In genomic region chr17:1789936-1790335, GRCh38 we compare ENCODE assay signal across 26 cellular contexts. TPM values are rescaled to one million over a fixed set of nuclear protein-coding genes. Genes with fewer than 3 reads are reported as not detected.
DNase-seq lines count a peak whose midpoint lies in the region; ATAC-seq, FAIRE-seq and TF ChIP-seq lines count a peak whose summit lies in the region.
"Had no signal": no experiment of that assay in that cellular context is flagged by ENCODE, and none has a peak within 500 bp of the region (broad histone marks: within the 10 kb centered on the region; RNA-seq: fewer than 3 reads in every experiment).

No MANE protein-coding gene starts in this region.

- H3K4me3 Mint-ChIP-seq in astrocyte (ENCODE audit: unreplicated experiment) = no peak overlapping the region
- no peak overlapping the region for H3K4me3 Mint-ChIP-seq in progenitor cell of endocrine pancreas (ENCODE audit: low read depth)
- H3K4me3 Mint-ChIP-seq: activated CD4-positive, alpha-beta memory T cell treated with anti-CD3 and anti-CD28 coated beads, Interleukin-2, amount 10 ng/mL, durations not matched to agents 7 days and 5 days; neural progenitor cell; T-helper 17 cell had no signal

- no peak for TF ChIP-seq CTCF in SK-N-SH (IDR thresholded peaks at IDR 0.05)
- no peak for TF ChIP-seq CTCF in astrocyte (IDR thresholded peaks at IDR 0.05; ENCODE audit: insufficient read depth, low read depth, low read length)
- no peak for TF ChIP-seq CTCF in spleen (IDR thresholded peaks at IDR 0.05 in 8 of 11, conservative IDR thresholded peaks at IDR 0.05 in 3 of 11)
- TF ChIP-seq CTCF in progenitor cell of endocrine pancreas (IDR thresholded peaks at IDR 0.05; ENCODE audit: unreplicated experiment) = no peak

- peaks cover 3 to 14% of the 10 kb centered on the region in 2 experiments for H3K36me3 ChIP-seq in SK-N-SH (replicated peaks in 1 of 2; ENCODE audit: control insufficient read depth in 1 of 2, insufficient read depth in 2 of 2, low read length in 1 of 2)
- H3K36me3 ChIP-seq in astrocyte (ENCODE audit: insufficient read depth, low read length) = peaks cover 8% of the 10 kb centered on the region
- H3K36me3 ChIP-seq in spleen = peaks cover 0 to 51% (median 18%) of the 10 kb centered on the region in 6 donors
- H3K36me3 ChIP-seq: neural progenitor cell, SJCRH30 had no signal

- H4K20me1 ChIP-seq in SK-N-SH (ENCODE audit: insufficient read depth) (no peaks in the 10 kb centered on the region), astrocyte (ENCODE audit: insufficient read depth, low read length) (peaks cover 12% of the 10 kb centered on the region)

- H3K4me2 ChIP-seq in SK-N-SH (no peak overlapping the region), astrocyte (ENCODE audit: low read length) (no peak overlapping the region)
- H3K4me2 ChIP-seq: neural progenitor cell had no signal

- no peak for TF ChIP-seq EP300 in SK-N-SH (IDR thresholded peaks at IDR 0.05; ENCODE audit: borderline replicate concordance in 1 of 2, low read depth in 1 of 2, low read length in 1 of 2)

- H2AFZ ChIP-seq in SK-N-SH (ENCODE audit: low read depth) (no peak overlapping the region; the same call in 1 of the 2 replicates), astrocyte (ENCODE audit: low read depth, low read length) (no peak overlapping the region)
- H2AFZ ChIP-seq: neural progenitor cell had no signal

- intact Hi-C loops in spleen (cut with DNase I; ENCODE audit: low total_unique reads) = loop anchor here (5.0 kb wide), 1 partner anchor 118 kb away; no protein-coding TSS in a partner anchor

- H3K27ac ChIP-seq in SK-N-SH (ENCODE audit: low read depth in 2 of 2, low read length in 1 of 2) = peak overlapping the region; percentile 34 to 36; a peak in 3 of 4 replicates
- no peak overlapping the region for H3K27ac ChIP-seq in astrocyte (ENCODE audit: low read depth, low read length)
- no peak overlapping the region for H3K27ac ChIP-seq in spleen
- H3K27ac ChIP-seq: C4-2B, neural progenitor cell, SJCRH30 had no signal

- POLR2A ChIA-PET in SK-N-SH (lab: Yijun Ruan, JAX) = no interaction called here

- H3K9me3 ChIP-seq in SK-N-SH (no peaks in the 10 kb centered on the region), astrocyte (ENCODE audit: insufficient read depth, low read depth, low read length) (no peaks in the 10 kb centered on the region), spleen (no peaks in the 10 kb centered on the region)
- H3K9me3 ChIP-seq: mucosa of descending colon, SJCRH30 had no signal

- CTCF ChIA-PET in SK-N-SH (lab: Yijun Ruan, JAX) = interaction anchor here (0.9 to 1.9 kb wide), 4 partner anchors 30 to 265 kb away, joined by 3 to 11 read pairs (median 3); partner anchors contain the start of gene HIC1

- no peak for ATAC-seq in SK-N-SH treated with all-trans-retinoic acid at 6 μM for 48 hours
- ATAC-seq: mucosa of descending colon, T-helper 17 cell had no signal

- H3K4me1 Mint-ChIP-seq in astrocyte (ENCODE audit: low read depth, unreplicated experiment) = peaks cover 18% of the 10 kb centered on the region
- no peaks in the 10 kb centered on the region for H3K4me1 Mint-ChIP-seq in progenitor cell of endocrine pancreas (ENCODE audit: low read depth)
- H3K4me1 Mint-ChIP-seq: activated CD4-positive, alpha-beta memory T cell treated with anti-CD3 and anti-CD28 coated beads, Interleukin-2, amount 10 ng/mL, durations not matched to agents 7 days and 5 days; neural progenitor cell had no signal

- H3K27me3 Mint-ChIP-seq in astrocyte (ENCODE audit: low read depth, unreplicated experiment) = no peaks in the 10 kb centered on the region
- H3K27me3 Mint-ChIP-seq in progenitor cell of endocrine pancreas = no peaks in the 10 kb centered on the region
- H3K27me3 Mint-ChIP-seq: activated CD4-positive, alpha-beta memory T cell treated with anti-CD3 and anti-CD28 coated beads, Interleukin-2, amount 10 ng/mL, durations not matched to agents 7 days and 5 days; T-helper 17 cell had no signal

- no peaks in the 10 kb centered on the region for H3K9me2 ChIP-seq in SK-N-SH

- H3F3A ChIP-seq in SK-N-SH (replicated peaks; ENCODE audit: insufficient read depth) = peaks cover 32% of the 10 kb centered on the region

- TF ChIP-seq RAD21 in SK-N-SH (IDR thresholded peaks at IDR 0.05; ENCODE audit: low read length) = no peak

- no peak overlapping the region for H3K4me3 ChIP-seq in SK-N-SH (ENCODE audit: low read depth in 2 of 2, low read length in 1 of 2)
- no peak overlapping the region for H3K4me3 ChIP-seq in astrocyte (ENCODE audit: insufficient read depth, low read depth, low read length)
- H3K4me3 ChIP-seq in spleen = no peak overlapping the region
- H3K4me3 ChIP-seq: mucosa of descending colon, neural progenitor cell, SJCRH30 had no signal

- H3K27ac Mint-ChIP-seq in astrocyte (ENCODE audit: unreplicated experiment) (peak overlapping the region; percentile 14), progenitor cell of endocrine pancreas (no peak overlapping the region)
- H3K27ac Mint-ChIP-seq: activated CD4-positive, alpha-beta memory T cell treated with anti-CD3 and anti-CD28 coated beads, Interleukin-2, amount 10 ng/mL, durations not matched to agents 7 days and 5 days; neural progenitor cell; T-helper 17 cell had no signal

- FAIRE-seq in astrocyte (lab: Jason Lieb, UNC) = no peak
- FAIRE-seq: A204.1 had no signal

- H3K9me3 Mint-ChIP-seq in astrocyte (ENCODE audit: unreplicated experiment) (no peaks in the 10 kb centered on the region), progenitor cell of endocrine pancreas (ENCODE audit: low read depth) (no peaks in the 10 kb centered on the region)
- H3K9me3 Mint-ChIP-seq: activated CD4-positive, alpha-beta memory T cell treated with anti-CD3 and anti-CD28 coated beads, Interleukin-2, amount 10 ng/mL, durations not matched to agents 7 days and 5 days; neural progenitor cell had no signal

- H3K9ac ChIP-seq in SK-N-SH = no peak overlapping the region
- H3K9ac ChIP-seq in astrocyte (ENCODE audit: low read length) = no peak overlapping the region
- H3K9ac ChIP-seq: neural progenitor cell had no signal

- no peaks in the 10 kb centered on the region for H3K27me3 ChIP-seq in SK-N-SH (ENCODE audit: insufficient read depth)
- no peaks in the 10 kb centered on the region for H3K27me3 ChIP-seq in astrocyte (ENCODE audit: insufficient read depth, low read length)
- no peaks in the 10 kb centered on the region for H3K27me3 ChIP-seq in spleen (replicated peaks in 1 of 7)
- H3K27me3 ChIP-seq: neural progenitor cell, SJCRH30 had no signal

- no peak for TF ChIP-seq POLR2A in spleen (IDR thresholded peaks at IDR 0.05)

- 55% methylated on average over 5 of the region's 5 CpGs for WGBS in SK-N-SH (ENCODE audit: low lambda C conversion rate)
- WGBS in spleen, 5 donors = 71 to 84% (median 77%) methylated on average over 5 of the region's 5 CpGs

- H3K79me2 ChIP-seq in SK-N-SH (ENCODE audit: insufficient read depth) (peaks cover 36% of the 10 kb centered on the region; the same call in 1 of the 2 replicates), astrocyte (ENCODE audit: insufficient read depth, low read length) (no peaks in the 10 kb centered on the region)

- H3K4me1 ChIP-seq in SK-N-SH (ENCODE audit: control insufficient read depth in 1 of 2, insufficient read depth in 2 of 2, low read depth in 1 of 2, low read length in 1 of 2) = peaks cover 22 to 26% of the 10 kb centered on the region in 2 experiments
- H3K4me1 ChIP-seq in astrocyte (ENCODE audit: insufficient read depth, low read length) = peaks cover 11% of the 10 kb centered on the region
- peaks cover 0 to 15% (median 9%) of the 10 kb centered on the region in 6 donors for H3K4me1 ChIP-seq in spleen
- H3K4me1 ChIP-seq: neural progenitor cell had no signal

- DNase-seq in SK-N-SH = no peak
- DNase-seq in astrocyte (ENCODE audit: low read depth) = no peak
- peak; percentile 59 for DNase-seq in kidney glomerular epithelial cell (lab: John Stamatoyannopoulos, UW)
- peak; percentile 13 for DNase-seq in spleen
- DNase-seq in progenitor cell of endocrine pancreas (ENCODE audit: low spot score, unreplicated experiment) = no peak
- DNase-seq in NCI-H526 treated with DMSO at 0.1 percent for 48 hours (lab: John Stamatoyannopoulos, UW) = no peak
- no peak for DNase-seq in NCI-H1105 treated with DMSO at 0.1 percent for 48 hours (lab: John Stamatoyannopoulos, UW)
- DNase-seq: activated CD4-positive, alpha-beta memory T cell treated with anti-CD3 and anti-CD28 coated beads, Interleukin-2, amount 10 ng/mL, durations not matched to agents 7 days and 5 days; activated T-cell treated with anti-CD3 and anti-CD28 coated beads for 4 hours; amniotic stem cell; central memory CD4-positive, alpha-beta T cell; erythroblast; foreskin melanocyte; IMR-90; mucosa of descending colon; NCI-H1417 treated with DMSO at 0.1 percent for 48 hours; SJCRH30; stimulated activated CD4-positive, alpha-beta T cell treated with anti-CD3 and anti-CD28 coated beads, Interleukin-12 subunit alpha, Interleukin-12 subunit beta, amount 100 ng/mL, for 4 hours; stimulated activated CD8-positive, alpha-beta memory T cell treated with anti-CD3 and anti-CD28 coated beads, Interleukin-4, amount 100 ng/mL, for 48 hours; T-helper 17 cell had no signal

- H3K36me3 Mint-ChIP-seq in astrocyte (ENCODE audit: low read depth, unreplicated experiment) (peaks cover 3% of the 10 kb centered on the region), progenitor cell of endocrine pancreas (ENCODE audit: insufficient read depth) (peaks cover 6% of the 10 kb centered on the region)

RNA-seq across cellular contexts. Expression of gene SERPINF1, which starts 28.1 kb away (rescaled TPM):
- polyA plus RNA-seq in SK-N-SH (2012; rRNA removed) = 380 and 392 TPM in 2 replicates
- polyA plus RNA-seq in SK-N-SH (2012; cell fraction: cytosol; rRNA removed) = 248 and 316 TPM in 2 replicates
- polyA plus RNA-seq in SK-N-SH (2012; cell fraction: nucleus; rRNA removed) = 275 and 299 TPM in 2 replicates
- 26.6 and 43.8 TPM in 2 replicates for total RNA-seq in astrocyte
- 100 to 1,000 TPM in 5 of 7 donors, 10 to 100 TPM in 2; 79.8 to 361 (median 192) TPM for total RNA-seq in spleen
- polyA plus RNA-seq in spleen = 100 to 1,000 TPM in 1 of 3 donors, 10 to 100 TPM in 2; 53.5 to 132 (median 99.5) TPM
- total RNA-seq in progenitor cell of endocrine pancreas = 163 and 169 TPM in 2 replicates
- total RNA-seq: activated CD4-positive, alpha-beta memory T cell treated with anti-CD3 and anti-CD28 coated beads, Interleukin-2, amount 10 ng/mL, durations not matched to agents 7 days and 5 days; M059J had no signal

RNA-seq across cellular contexts. Expression of gene SMYD4, which starts 39.8 kb away (rescaled TPM):
- 4.9 and 6.1 TPM in 2 replicates for polyA plus RNA-seq in SK-N-SH (2012; rRNA removed)
- 3.0 and 3.9 TPM in 2 replicates for polyA plus RNA-seq in SK-N-SH (2012; cell fraction: cytosol; rRNA removed)
- polyA plus RNA-seq in SK-N-SH (2012; cell fraction: nucleus; rRNA removed) = 8.2 and 13.4 TPM in 2 replicates
- 8.6 and 10.7 TPM in 2 replicates for total RNA-seq in astrocyte
- 10 to 100 TPM; 17.2 to 28.1 (median 23.8) TPM for total RNA-seq in spleen
- 1 to 10 TPM; 3.8 to 6.1 (median 4.7) TPM for polyA plus RNA-seq in spleen
- 26.6 and 33.5 TPM in 2 replicates for total RNA-seq in progenitor cell of endocrine pancreas

RNA-seq across cellular contexts. Expression of gene RPA1, which starts 39.9 kb away (rescaled TPM):
- polyA plus RNA-seq in SK-N-SH (2012; rRNA removed) (47.2 and 53.7 TPM in 2 replicates), spleen (10 to 100 TPM; 20.7 to 29.5 (median 24.2) TPM)
- polyA plus RNA-seq in SK-N-SH (2012; cell fraction: cytosol; rRNA removed) = 48.7 and 51.8 TPM in 2 replicates
- polyA plus RNA-seq in SK-N-SH (2012; cell fraction: nucleus; rRNA removed) = 54.9 and 57.1 TPM in 2 replicates
- total RNA-seq in astrocyte (62.6 and 68.8 TPM in 2 replicates), spleen (100 to 1,000 TPM in 1 of 7 donors, 10 to 100 TPM in 6; 25.2 to 101 (median 76.1) TPM), progenitor cell of endocrine pancreas (111 and 119 TPM in 2 replicates)

RNA-seq across cellular contexts. Expression of gene SERPINF2, which starts 47.3 kb away (rescaled TPM):
- polyA plus RNA-seq in SK-N-SH (2012; rRNA removed) = 0.16 and 0.26 TPM in 2 replicates
- 0.05 and 0.18 TPM in 2 replicates for polyA plus RNA-seq in SK-N-SH (2012; cell fraction: cytosol; rRNA removed)
- polyA plus RNA-seq in SK-N-SH (2012; cell fraction: nucleus; rRNA removed) = 1.0 and 1.5 TPM in 2 replicates
- total RNA-seq in astrocyte = 0.11 and 0.29 TPM in 2 replicates
- 1 to 10 TPM; 1.6 to 7.9 (median 5.0) TPM for total RNA-seq in spleen
- 1 to 10 TPM; 3.5 to 7.0 (median 4.9) TPM for polyA plus RNA-seq in spleen
- total RNA-seq in progenitor cell of endocrine pancreas = 68.6 and 74.5 TPM in 2 replicates
- total RNA-seq: IMR-90, pulmonary artery endothelial cell, SJCRH30 had no signal
- polyA plus RNA-seq: IMR-90 had no signal

Comparison
In these comparisons a context has a peak if more than half of its experiments do, and no peak if none do; other contexts are left out.
1. DNase-seq: peak in kidney glomerular epithelial cell (single experiment) and spleen (single experiment); none in SK-N-SH (single experiment), astrocyte (single experiment), progenitor cell of endocrine pancreas (single experiment), NCI-H526 treated with DMSO at 0.1 percent for 48 hours (single experiment) and NCI-H1105 treated with DMSO at 0.1 percent for 48 hours (single experiment).
2. H3K27ac ChIP-seq: peak in SK-N-SH (2 of 2); none in astrocyte (single experiment) and spleen (0 of 8).